Comparison of ENCODE assay signal across 8 cellular contexts in the genomic region with DNA sequence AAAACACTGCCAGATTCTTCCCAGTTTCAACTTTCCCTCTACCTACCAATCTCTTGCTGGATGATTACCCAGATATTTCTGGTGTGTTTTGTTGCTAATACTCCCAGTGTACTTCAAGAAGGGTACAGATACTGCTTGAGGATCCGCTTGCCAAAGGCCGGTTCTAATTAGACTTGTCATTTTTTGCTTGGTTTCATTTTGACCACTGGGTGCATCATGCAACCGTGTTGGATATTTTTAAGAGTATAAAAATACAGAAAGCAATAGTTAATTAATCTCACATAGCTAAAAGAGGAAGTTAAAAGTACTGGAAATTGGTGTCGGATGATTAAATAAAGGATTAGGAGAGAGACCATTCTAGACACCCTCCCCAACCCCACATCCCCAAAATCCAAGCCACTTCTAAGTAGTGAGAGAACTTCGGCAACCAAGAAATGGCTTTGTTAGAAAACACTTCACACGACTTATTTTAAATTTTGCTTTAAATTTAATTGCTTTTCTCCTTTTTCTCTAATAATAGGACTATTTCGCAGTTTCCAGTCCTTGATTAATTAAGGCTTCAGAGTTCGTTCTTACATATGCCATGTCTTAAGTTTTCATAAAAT. TPM values are rescaled to one million over a fixed set of nuclear protein-coding genes. Genes with fewer than 3 reads are reported as not detected.
A peak's percentile ranks its signal among the peaks of the same experiment; 100 is the strongest.
DNase-seq lines count a peak whose midpoint lies in the region; ATAC-seq, FAIRE-seq and TF ChIP-seq lines count a peak whose summit lies in the region.

No MANE protein-coding gene starts in this region.

- peaks cover 6% of the 10 kb centered on the region for H3K4me1 Mint-ChIP-seq in astrocyte (ENCODE audit: low read depth, unreplicated experiment)

- TF ChIP-seq CTCF in astrocyte (IDR thresholded peaks at IDR 0.05; ENCODE audit: insufficient read depth, low read depth, low read length) = peak; percentile 12
- no peak for TF ChIP-seq CTCF in lower leg skin (IDR thresholded peaks at IDR 0.05)
- no peak for TF ChIP-seq CTCF in upper lobe of right lung (IDR thresholded peaks at IDR 0.05)

- peak overlapping the region; percentile 67 for H2AFZ ChIP-seq in Karpas-422 (ENCODE audit: low read length)
- H2AFZ ChIP-seq in astrocyte (ENCODE audit: low read depth, low read length) = no peak overlapping the region

- H4K20me1 ChIP-seq in Karpas-422 (ENCODE audit: insufficient read depth, low read depth, low read length) (no peaks in the 10 kb centered on the region), astrocyte (ENCODE audit: insufficient read depth, low read length) (no peaks in the 10 kb centered on the region)

- H3K27ac ChIP-seq in Karpas-422 (ENCODE audit: low read length) (peak overlapping the region; percentile 90), astrocyte (ENCODE audit: low read depth, low read length) (no peak overlapping the region), upper lobe of right lung (peak overlapping the region; percentile 94)

- H3K9me2 ChIP-seq in Karpas-422 (replicated peaks; ENCODE audit: insufficient read depth, low read length) = no peaks in the 10 kb centered on the region

- H3K9ac ChIP-seq in Karpas-422 (ENCODE audit: low read length) (peak overlapping the region; percentile 97), astrocyte (ENCODE audit: low read length) (peak overlapping the region; percentile 84)

- H3K27me3 ChIP-seq in Karpas-422 (ENCODE audit: low read length) (no peaks in the 10 kb centered on the region), astrocyte (ENCODE audit: insufficient read depth, low read length) (no peaks in the 10 kb centered on the region), upper lobe of right lung (peaks cover 7% of the 10 kb centered on the region)

- peak overlapping the region; percentile 54 for H3K4me3 Mint-ChIP-seq in astrocyte (ENCODE audit: unreplicated experiment)

- ATAC-seq in upper lobe of right lung = no peak

- WGBS in lower leg skin, 2 donors = 13 to 14% methylated on average over 8 of the region's 8 CpGs

- H3K4me1 ChIP-seq in Karpas-422 (ENCODE audit: low read length) (peaks cover 34% of the 10 kb centered on the region), astrocyte (ENCODE audit: insufficient read depth, low read length) (peaks cover 4% of the 10 kb centered on the region), upper lobe of right lung (no peaks in the 10 kb centered on the region)

- H3K9me3 ChIP-seq in Karpas-422 (ENCODE audit: low read length) (no peaks in the 10 kb centered on the region), astrocyte (ENCODE audit: insufficient read depth, low read depth, low read length) (no peaks in the 10 kb centered on the region), upper lobe of right lung (no peaks in the 10 kb centered on the region)

- H3K79me2 ChIP-seq in Karpas-422 (ENCODE audit: low read length) (peaks cover 27% of the 10 kb centered on the region), astrocyte (ENCODE audit: insufficient read depth, low read length) (peaks cover 30% of the 10 kb centered on the region)

- H3K27me3 Mint-ChIP-seq in astrocyte (ENCODE audit: low read depth, unreplicated experiment) = peaks cover 42% of the 10 kb centered on the region

- no peaks in the 10 kb centered on the region for H3K9me3 Mint-ChIP-seq in astrocyte (ENCODE audit: unreplicated experiment)

- no peak for TF ChIP-seq POLR2A in lower leg skin (IDR thresholded peaks at IDR 0.05)

- H3K4me2 ChIP-seq in Karpas-422 (ENCODE audit: low read depth, low read length, poor library complexity, severe bottlenecking) (peak overlapping the region; percentile 97), astrocyte (ENCODE audit: low read length) (peak overlapping the region; percentile 90)

- intact Hi-C loops in lower leg skin (cut with DNase I; ENCODE audit: low total_unique reads) = no loop called here
- intact Hi-C loops in upper lobe of right lung (cut with DNase I) = no loop called here

- H3K4me3 ChIP-seq in Karpas-422 (ENCODE audit: low read length) (peak overlapping the region; percentile 84), astrocyte (ENCODE audit: insufficient read depth, low read depth, low read length) (peak overlapping the region; percentile 82), lower leg skin (ENCODE audit: low read depth, poor library complexity, severe bottlenecking) (peak overlapping the region; percentile 35), upper lobe of right lung (peak overlapping the region; percentile 73)

- peak; percentile 50 for DNase-seq in NCI-H1092 treated with DMSO at 0.1 percent for 48 hours (lab: John Stamatoyannopoulos, UW)
- no peak for DNase-seq in NCI-H1092 (lab: John Stamatoyannopoulos, UW)
- DNase-seq in Karpas-422 = peak; percentile 62
- no peak for DNase-seq in astrocyte (ENCODE audit: low read depth)
- DNase-seq in lower leg skin (ENCODE audit: low spot score in 2 of 2) = no peak
- DNase-seq in upper lobe of right lung = no peak
- DNase-seq in RCC 7860 (ENCODE audit: low spot score) = no peak
- DNase-seq in SKM-1 treated with dmso at 0.1 percent for 144 hours (lab: John Stamatoyannopoulos, UW; ENCODE audit: unreplicated experiment) = no peak

- no peak for FAIRE-seq in astrocyte (lab: Jason Lieb, UNC)
- no peak for FAIRE-seq in RCC 7860 (lab: Jason Lieb, UNC)

- H3K36me3 ChIP-seq in Karpas-422 (ENCODE audit: insufficient read depth, low read length) = no peaks in the 10 kb centered on the region
- H3K36me3 ChIP-seq in astrocyte (ENCODE audit: insufficient read depth, low read length) = no peaks in the 10 kb centered on the region
- no peaks in the 10 kb centered on the region for H3K36me3 ChIP-seq in upper lobe of right lung

- no peaks in the 10 kb centered on the region for H3K36me3 Mint-ChIP-seq in astrocyte (ENCODE audit: low read depth, unreplicated experiment)

- H3K27ac Mint-ChIP-seq in astrocyte (ENCODE audit: unreplicated experiment) = no peak overlapping the region

RNA-seq across cellular contexts. Expression of a gene that starts 2.5 kb away (rescaled TPM):
- 16.8 and 18.5 TPM in 2 replicates for total RNA-seq in Karpas-422 (2014; rRNA removed; shearing (Covaris generic); ENCODE audit: low replicate concordance)
- total RNA-seq in astrocyte = 0.43 and 0.60 TPM in 2 replicates
- 10 to 100 TPM; 10.1 to 20.0 (median 16.2) TPM for total RNA-seq in lower leg skin
- total RNA-seq in upper lobe of right lung = 9.6 TPM

RNA-seq across cellular contexts. Expression of a gene that starts 7.5 kb away (rescaled TPM):
- total RNA-seq in Karpas-422 (2014; rRNA removed; shearing (Covaris generic); ENCODE audit: low replicate concordance) = 51.5 and 112 TPM in 2 replicates
- 34.1 and 35.4 TPM in 2 replicates for total RNA-seq in astrocyte
- 10 to 100 TPM; 33.8 to 55.8 (median 45.6) TPM for total RNA-seq in lower leg skin
- 46.4 TPM for total RNA-seq in upper lobe of right lung

Comparison
In these comparisons a context has a peak if more than half of its experiments do, and no peak if none do; other contexts are left out.
1. DNase-seq: peak in NCI-H1092 treated with DMSO at 0.1 percent for 48 hours (single experiment) and Karpas-422 (single experiment); none in NCI-H1092 (single experiment), astrocyte (single experiment), lower leg skin (0 of 2), upper lobe of right lung (single experiment), RCC 7860 (single experiment) and SKM-1 treated with dmso at 0.1 percent for 144 hours (single experiment).
2. Peak in every context shown above with its lines, with median percentiles within 50 percentile points of each other: H3K4me3 ChIP-seq.